In the genomic region with DNA sequence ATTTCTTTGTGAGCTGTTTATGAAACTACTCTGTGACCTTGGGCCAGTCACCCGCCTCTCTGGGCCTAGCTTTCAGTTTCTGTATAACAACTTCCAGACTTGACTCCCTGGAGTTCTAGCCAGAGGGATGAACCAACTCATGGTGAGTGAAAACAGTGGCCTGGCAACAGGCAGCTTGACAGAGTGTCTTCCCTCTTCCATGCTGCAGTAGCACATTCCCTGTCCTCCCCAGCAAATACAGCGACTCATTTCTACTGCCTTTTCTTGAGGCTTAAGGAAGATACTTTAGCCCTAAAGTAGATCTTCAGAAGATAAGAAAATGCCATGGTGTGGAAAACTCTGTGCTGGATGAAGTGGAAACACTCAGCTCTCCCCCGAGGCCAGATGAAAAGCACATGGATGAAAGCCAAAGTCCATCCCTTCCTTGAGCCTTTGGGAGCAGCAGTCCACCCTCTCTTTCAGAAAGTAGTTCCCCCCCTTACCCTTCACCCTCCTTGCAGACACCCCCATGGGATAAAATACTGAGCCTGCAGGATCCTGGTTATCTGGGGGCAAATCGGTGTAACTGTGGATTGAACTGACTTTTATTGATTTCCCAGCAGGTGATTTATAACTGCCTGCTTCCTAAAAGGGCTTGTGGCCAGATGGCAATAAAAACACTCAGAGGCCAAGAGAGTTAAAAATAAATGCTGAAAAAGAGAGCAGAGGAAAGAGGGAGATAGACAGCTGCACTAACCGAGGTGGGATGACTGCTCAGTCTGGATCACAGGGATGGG, we compare ENCODE assay signal across 1 cellular context.
TF ChIP-seq lines count a peak whose summit lies in the region.

No MANE protein-coding gene starts in this region.

TF ChIP-seq in HEK293, 187 proteins besides CTCF, POLR2A, EP300 and RAD21 (continued from another document):
- TF ChIP-seq, protein P1, sequence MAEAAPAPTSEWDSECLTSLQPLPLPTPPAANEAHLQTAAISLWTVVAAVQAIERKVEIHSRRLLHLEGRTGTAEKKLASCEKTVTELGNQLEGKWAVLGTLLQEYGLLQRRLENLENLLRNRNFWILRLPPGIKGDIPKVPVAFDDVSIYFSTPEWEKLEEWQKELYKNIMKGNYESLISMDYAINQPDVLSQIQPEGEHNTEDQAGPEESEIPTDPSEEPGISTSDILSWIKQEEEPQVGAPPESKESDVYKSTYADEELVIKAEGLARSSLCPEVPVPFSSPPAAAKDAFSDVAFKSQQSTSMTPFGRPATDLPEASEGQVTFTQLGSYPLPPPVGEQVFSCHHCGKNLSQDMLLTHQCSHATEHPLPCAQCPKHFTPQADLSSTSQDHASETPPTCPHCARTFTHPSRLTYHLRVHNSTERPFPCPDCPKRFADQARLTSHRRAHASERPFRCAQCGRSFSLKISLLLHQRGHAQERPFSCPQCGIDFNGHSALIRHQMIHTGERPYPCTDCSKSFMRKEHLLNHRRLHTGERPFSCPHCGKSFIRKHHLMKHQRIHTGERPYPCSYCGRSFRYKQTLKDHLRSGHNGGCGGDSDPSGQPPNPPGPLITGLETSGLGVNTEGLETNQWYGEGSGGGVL (tag by site-specific recombination; IDR thresholded peaks at IDR 0.05), result peak; percentile 90
- TF ChIP-seq YY1 (tag by site-specific recombination; IDR thresholded peaks at IDR 0.05) (no peak), KLF1 (tag by site-specific recombination; IDR thresholded peaks at IDR 0.05) (no peak), ZNF426 (tag by site-specific recombination; IDR thresholded peaks at IDR 0.05) (no peak), GLIS2 (tag by site-specific recombination; IDR thresholded peaks at IDR 0.05) (no peak), ZNF555 (tag by site-specific recombination; conservative IDR thresholded peaks at IDR 0.05) (no peak), ZNF324 (tag by site-specific recombination; IDR thresholded peaks at IDR 0.05) (no peak), GLI4 (tag by site-specific recombination; IDR thresholded peaks at IDR 0.05) (no peak), ZSCAN30 (tag by site-specific recombination; IDR thresholded peaks at IDR 0.05) (peak; percentile 78; the same call in 1 of the 2 replicates), ZNF560 (tag by site-specific recombination; IDR thresholded peaks at IDR 0.05; ENCODE audit: borderline replicate concordance) (no peak), ZNF544 (tag by site-specific recombination; IDR thresholded peaks at IDR 0.05) (no peak), MYNN (tag by site-specific recombination; IDR thresholded peaks at IDR 0.05; ENCODE audit: borderline replicate concordance) (no peak), MZF1 (tag by site-specific recombination; IDR thresholded peaks at IDR 0.05; ENCODE audit: borderline replicate concordance) (0 out of 2 replicates have a peak, but pooled peaks have one; percentile 14), ZNF768 (tag by site-specific recombination; IDR thresholded peaks at IDR 0.05) (no peak), SCRT1 (tag by site-specific recombination; IDR thresholded peaks at IDR 0.05; ENCODE audit: borderline replicate concordance) (0 out of 2 replicates have a peak, but pooled peaks have one; percentile 30), ZNF223 (tag by site-specific recombination; IDR thresholded peaks at IDR 0.05) (no peak)
- TF ChIP-seq, protein P2, sequence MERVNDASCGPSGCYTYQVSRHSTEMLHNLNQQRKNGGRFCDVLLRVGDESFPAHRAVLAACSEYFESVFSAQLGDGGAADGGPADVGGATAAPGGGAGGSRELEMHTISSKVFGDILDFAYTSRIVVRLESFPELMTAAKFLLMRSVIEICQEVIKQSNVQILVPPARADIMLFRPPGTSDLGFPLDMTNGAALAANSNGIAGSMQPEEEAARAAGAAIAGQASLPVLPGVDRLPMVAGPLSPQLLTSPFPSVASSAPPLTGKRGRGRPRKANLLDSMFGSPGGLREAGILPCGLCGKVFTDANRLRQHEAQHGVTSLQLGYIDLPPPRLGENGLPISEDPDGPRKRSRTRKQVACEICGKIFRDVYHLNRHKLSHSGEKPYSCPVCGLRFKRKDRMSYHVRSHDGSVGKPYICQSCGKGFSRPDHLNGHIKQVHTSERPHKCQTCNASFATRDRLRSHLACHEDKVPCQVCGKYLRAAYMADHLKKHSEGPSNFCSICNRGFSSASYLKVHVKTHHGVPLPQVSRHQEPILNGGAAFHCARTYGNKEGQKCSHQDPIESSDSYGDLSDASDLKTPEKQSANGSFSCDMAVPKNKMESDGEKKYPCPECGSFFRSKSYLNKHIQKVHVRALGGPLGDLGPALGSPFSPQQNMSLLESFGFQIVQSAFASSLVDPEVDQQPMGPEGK (tag by site-specific recombination; IDR thresholded peaks at IDR 0.05), result peak; percentile 17; the same call in 1 of the 2 replicates
- TF ChIP-seq, protein P3, sequence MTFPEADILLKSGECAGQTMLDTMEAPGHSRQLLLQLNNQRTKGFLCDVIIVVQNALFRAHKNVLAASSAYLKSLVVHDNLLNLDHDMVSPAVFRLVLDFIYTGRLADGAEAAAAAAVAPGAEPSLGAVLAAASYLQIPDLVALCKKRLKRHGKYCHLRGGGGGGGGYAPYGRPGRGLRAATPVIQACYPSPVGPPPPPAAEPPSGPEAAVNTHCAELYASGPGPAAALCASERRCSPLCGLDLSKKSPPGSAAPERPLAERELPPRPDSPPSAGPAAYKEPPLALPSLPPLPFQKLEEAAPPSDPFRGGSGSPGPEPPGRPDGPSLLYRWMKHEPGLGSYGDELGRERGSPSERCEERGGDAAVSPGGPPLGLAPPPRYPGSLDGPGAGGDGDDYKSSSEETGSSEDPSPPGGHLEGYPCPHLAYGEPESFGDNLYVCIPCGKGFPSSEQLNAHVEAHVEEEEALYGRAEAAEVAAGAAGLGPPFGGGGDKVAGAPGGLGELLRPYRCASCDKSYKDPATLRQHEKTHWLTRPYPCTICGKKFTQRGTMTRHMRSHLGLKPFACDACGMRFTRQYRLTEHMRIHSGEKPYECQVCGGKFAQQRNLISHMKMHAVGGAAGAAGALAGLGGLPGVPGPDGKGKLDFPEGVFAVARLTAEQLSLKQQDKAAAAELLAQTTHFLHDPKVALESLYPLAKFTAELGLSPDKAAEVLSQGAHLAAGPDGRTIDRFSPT (tag by site-specific recombination; IDR thresholded peaks at IDR 0.05), result 0 out of 2 replicates have a peak, but pooled peaks have one; percentile 18
- TF ChIP-seq, protein P4, sequence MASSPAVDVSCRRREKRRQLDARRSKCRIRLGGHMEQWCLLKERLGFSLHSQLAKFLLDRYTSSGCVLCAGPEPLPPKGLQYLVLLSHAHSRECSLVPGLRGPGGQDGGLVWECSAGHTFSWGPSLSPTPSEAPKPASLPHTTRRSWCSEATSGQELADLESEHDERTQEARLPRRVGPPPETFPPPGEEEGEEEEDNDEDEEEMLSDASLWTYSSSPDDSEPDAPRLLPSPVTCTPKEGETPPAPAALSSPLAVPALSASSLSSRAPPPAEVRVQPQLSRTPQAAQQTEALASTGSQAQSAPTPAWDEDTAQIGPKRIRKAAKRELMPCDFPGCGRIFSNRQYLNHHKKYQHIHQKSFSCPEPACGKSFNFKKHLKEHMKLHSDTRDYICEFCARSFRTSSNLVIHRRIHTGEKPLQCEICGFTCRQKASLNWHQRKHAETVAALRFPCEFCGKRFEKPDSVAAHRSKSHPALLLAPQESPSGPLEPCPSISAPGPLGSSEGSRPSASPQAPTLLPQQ (tag by site-specific recombination; IDR thresholded peaks at IDR 0.05), result no peak
